ENCODE assay signal across 10 cellular contexts in genomic region chr3:57077630-57078365, GRCh38. TPM values are rescaled to one million over a fixed set of nuclear protein-coding genes. Genes with fewer than 3 reads are reported as not detected.
DNase-seq lines count a peak whose midpoint lies in the region; ATAC-seq, FAIRE-seq and TF ChIP-seq lines count a peak whose summit lies in the region.
"Had no signal": no experiment of that assay in that cellular context is flagged by ENCODE, and none has a peak within 500 bp of the region (broad histone marks: within the 10 kb centered on the region; RNA-seq: fewer than 3 reads in every experiment).

No MANE protein-coding gene starts in this region.

- no peak overlapping the region for H3K9ac ChIP-seq in GM12878 (ENCODE audit: control insufficient read depth, insufficient read depth, low read length)

- WGBS in GM12878 (ENCODE audit: insufficient coverage, insufficient replicate concordance, low lambda C conversion rate, missing lambda C conversion rate) = 28% methylated on average over 11 of the region's 11 CpGs
- WGBS in thyroid gland, 2 donors = 40 to 48% methylated on average over 11 of the region's 11 CpGs

- no peak for TF ChIP-seq RAD21 in GM12878 (IDR thresholded peaks at IDR 0.05; ENCODE audit: insufficient read depth, low read depth, low read length)

- no peak overlapping the region for H3K27ac ChIP-seq in GM12878 (ENCODE audit: control insufficient read depth, insufficient read depth)
- peak overlapping the region in 1 of 3 donors; percentile 20 for H3K27ac ChIP-seq in thyroid gland

- intact Hi-C loops in GM12878 (cut with micrococcal nuclease; ENCODE audit: unreplicated experiment) (loop anchor here (5.0 to 10.0 kb wide), 2 partner anchors 80 to 273 kb away; partner anchors contain the start of gene ARHGEF3), thyroid gland (cut with DNase I) (loop anchor here (5.0 kb wide), 1 partner anchor 80 kb away; no protein-coding TSS in a partner anchor)

- peaks cover 6% of the 10 kb centered on the region for H3K4me1 Mint-ChIP-seq in activated T-cell treated with anti-CD3 and anti-CD28 coated beads, Interleukin-2, amount 50 U/mL, for 24 hours (ENCODE audit: low read depth)
- H3K4me1 Mint-ChIP-seq in memory B cell = peaks cover 12% of the 10 kb centered on the region

- POLR2A ChIA-PET in GM12878 (lab: Charles Lee) = interaction anchor here (0.7 kb wide), 1 partner anchor 8 kb away, joined by 3 read pairs; no protein-coding TSS in a partner anchor

- CTCF ChIA-PET in GM12878 (lab: Yijun Ruan, JAX) = interaction anchor here (0.8 to 3.9 kb wide), 11 partner anchors 9 to 81 kb away, joined by 3 to 22 read pairs (median 4); no protein-coding TSS in a partner anchor

- peak; percentile 75 for FAIRE-seq in GM12878 (lab: Jason Lieb, UNC)
- FAIRE-seq: D721Med had no signal

- H4K20me1 ChIP-seq in GM12878 (ENCODE audit: control insufficient read depth, insufficient read depth) = no peaks in the 10 kb centered on the region; the same call in 1 of the 2 replicates

- DNase-seq in activated T-cell treated with anti-CD3 and anti-CD28 coated beads, Interleukin-2, amount 50 U/mL, for 24 hours = no peak
- no peak for DNase-seq in activated T-cell treated with anti-CD3 and anti-CD28 coated beads, Interleukin-2, amount 50 U/mL, for 1 hour
- no peak for DNase-seq in GM12878 (ENCODE audit: low read depth, low spot score)
- DNase-seq in memory B cell (ENCODE audit: low spot score in 2 of 2) = no peak
- DNase-seq in thyroid gland = no peak
- no peak for DNase-seq in glomerular visceral epithelial cell (ENCODE audit: extremely low spot score)
- no peak for DNase-seq in activated naive CD4-positive, alpha-beta T cell treated with anti-CD3 and anti-CD28 coated beads, Interleukin-2, amount 50 U/mL, for 72 hours (ENCODE audit: low spot score in 2 of 2)

- H3K4me3 ChIP-seq in GM12878 = peak overlapping the region; percentile 65; the same call in 1 of the 2 replicates
- H3K4me3 ChIP-seq in thyroid gland (replicated peaks in 1 of 3) = peak overlapping the region; percentile 6 to 92 (median 81)

- no peaks in the 10 kb centered on the region for H3K9me3 ChIP-seq in GM12878 (replicated peaks; ENCODE audit: control insufficient read depth, insufficient read depth, low read length)
- no peaks in the 10 kb centered on the region for H3K9me3 ChIP-seq in thyroid gland

- peaks cover 3 to 16% of the 10 kb centered on the region in 2 experiments for H3K27me3 ChIP-seq in GM12878 (replicated peaks in 1 of 2; ENCODE audit: control insufficient read depth in 2 of 2, insufficient read depth in 2 of 2, low read length in 1 of 2)
- no peaks in the 10 kb centered on the region for H3K27me3 ChIP-seq in thyroid gland

- no peaks in the 10 kb centered on the region for H3K79me2 ChIP-seq in GM12878 (ENCODE audit: control insufficient read depth, insufficient read depth, low read length)

- no peaks in the 10 kb centered on the region for H3K36me3 ChIP-seq in GM12878 (ENCODE audit: control insufficient read depth in 2 of 2, insufficient read depth in 2 of 2, low read length in 1 of 2)
- H3K36me3 ChIP-seq in thyroid gland = no peaks in the 10 kb centered on the region

- peaks cover 70% of the 10 kb centered on the region for H3K27me3 Mint-ChIP-seq in activated T-cell treated with anti-CD3 and anti-CD28 coated beads, Interleukin-2, amount 50 U/mL, for 24 hours
- peaks cover 38% of the 10 kb centered on the region for H3K27me3 Mint-ChIP-seq in memory B cell

- peak overlapping the region; percentile 68 for H2AFZ ChIP-seq in GM12878 (ENCODE audit: control insufficient read depth, low read depth, low read length)

- TF ChIP-seq CTCF in GM12878 (IDR thresholded peaks at IDR 0.05 in 2 of 3, conservative IDR thresholded peaks at IDR 0.05 in 1 of 3; ENCODE audit: control insufficient read depth in 2 of 3, extremely low read depth in 1 of 3, insufficient read depth in 1 of 3, low read depth in 3 of 3, low read length in 3 of 3) = no peak
- no peak for TF ChIP-seq CTCF in thyroid gland (IDR thresholded peaks at IDR 0.05)

- SMC1A ChIA-PET in GM12878 (lab: Charles Lee; ENCODE audit: uncharacterized antibody, unreplicated experiment) = interaction anchor here (0.6 to 1.8 kb wide), 10 partner anchors 9 to 89 kb away, joined by 3 to 8 read pairs (median 4); no protein-coding TSS in a partner anchor

- H3K9me3 Mint-ChIP-seq in activated T-cell treated with anti-CD3 and anti-CD28 coated beads, Interleukin-2, amount 50 U/mL, for 24 hours = no peaks in the 10 kb centered on the region
- no peaks in the 10 kb centered on the region for H3K9me3 Mint-ChIP-seq in memory B cell
- H3K9me3 Mint-ChIP-seq in activated naive CD4-positive, alpha-beta T cell treated with anti-CD3 and anti-CD28 coated beads, Interleukin-2, amount 50 U/mL, for 72 hours = no peaks in the 10 kb centered on the region

- TSS peak; percentile 48 for BruUV-seq in GM12878 (replicated peaks; lab: Mats Ljungman, UMichigan)

- RAD21 ChIA-PET in GM12878 (lab: Charles Lee; ENCODE audit: unreplicated experiment) = interaction anchor here (0.6 to 1.6 kb wide), 7 partner anchors 11 to 90 kb away, joined by 3 to 6 read pairs (median 3); no protein-coding TSS in a partner anchor

- no peak for TF ChIP-seq POLR2A in GM12878 (IDR thresholded peaks at IDR 0.05; ENCODE audit: low read depth, low read length)
- TF ChIP-seq POLR2A in thyroid gland (IDR thresholded peaks at IDR 0.05) = no peak

- H3K4me2 ChIP-seq in GM12878 (ENCODE audit: control insufficient read depth, insufficient read depth) = peak overlapping the region; percentile 99

- in situ Hi-C loops in GM12878 (cut with MboI) = no loop called here

- peak; percentile 2; the same call in 2 of the 3 replicates for ATAC-seq in GM12878
- ATAC-seq in memory B cell (ENCODE audit: low read depth) = peak; percentile 23
- ATAC-seq in HG02970 (IDR thresholded peaks at IDR 0.05; ENCODE audit: low FRiP score, unreplicated experiment) = no peak
- no peak for ATAC-seq in activated naive CD4-positive, alpha-beta T cell treated with anti-CD3 and anti-CD28 coated beads, Interleukin-2, amount 50 U/mL, for 72 hours

- TF ChIP-seq EP300 in GM12878 (IDR thresholded peaks at IDR 0.05; ENCODE audit: borderline replicate concordance in 1 of 2, control insufficient read depth in 1 of 2, low read depth in 2 of 2, low read length in 2 of 2) = no peak

- peak overlapping the region; percentile 61 for H3K4me3 Mint-ChIP-seq in activated T-cell treated with anti-CD3 and anti-CD28 coated beads, Interleukin-2, amount 50 U/mL, for 24 hours
- peak overlapping the region; percentile 71 for H3K4me3 Mint-ChIP-seq in memory B cell

- H3K4me1 ChIP-seq in GM12878 (ENCODE audit: control insufficient read depth, insufficient read depth, low read length) = no peaks in the 10 kb centered on the region
- H3K4me1 ChIP-seq in thyroid gland = peaks cover 6 to 10% of the 10 kb centered on the region in 2 donors

- H3K27ac Mint-ChIP-seq in activated T-cell treated with anti-CD3 and anti-CD28 coated beads, Interleukin-2, amount 50 U/mL, for 24 hours = no peak overlapping the region
- no peak overlapping the region for H3K27ac Mint-ChIP-seq in memory B cell
- H3K27ac Mint-ChIP-seq in activated naive CD4-positive, alpha-beta T cell treated with anti-CD3 and anti-CD28 coated beads, Interleukin-2, amount 50 U/mL, for 72 hours = no peak overlapping the region

- H3K36me3 Mint-ChIP-seq in activated T-cell treated with anti-CD3 and anti-CD28 coated beads, Interleukin-2, amount 50 U/mL, for 24 hours (ENCODE audit: low read depth) = no peaks in the 10 kb centered on the region
- H3K36me3 Mint-ChIP-seq in memory B cell = no peaks in the 10 kb centered on the region
- H3K36me3 Mint-ChIP-seq in activated naive CD4-positive, alpha-beta T cell treated with anti-CD3 and anti-CD28 coated beads, Interleukin-2, amount 50 U/mL, for 72 hours = no peaks in the 10 kb centered on the region

TF ChIP-seq in GM12878, 131 proteins besides CTCF, POLR2A, EP300 and RAD21 (continues in another document):
- 0 out of 2 replicates have a peak, but pooled peaks have one; percentile 37 for TF ChIP-seq EZH2 (IDR thresholded peaks at IDR 0.05; ENCODE audit: borderline replicate concordance, control insufficient read depth, low read depth, low read length)

RNA-seq across cellular contexts. Expression of gene SPATA12, which starts 17.3 kb away (rescaled TPM):
- not detected in 2 replicates for total RNA-seq in GM12878 (2013; cell fraction: nucleolus; rRNA removed)
- 0.34 and 0.82 TPM in 2 replicates for total RNA-seq in GM12878 (2014; rRNA removed)
- 0.36 and 0.46 TPM in 2 replicates for total RNA-seq in GM12878 (2014; rRNA removed; fragmentation: Illumina TruSeq; extraction: Trizol)
- total RNA-seq in GM12878 (2021) = 0.29 and 0.38 TPM in 2 replicates
- polyA plus RNA-seq in GM12878 (2011; ENCODE audit: low read depth) = not detected
- 0.03 TPM in 1 of 2 replicates, not detected in the other for polyA plus RNA-seq in GM12878 (2011; rRNA removed)
- 0.02 TPM in 1 of 2 replicates, not detected in the other for polyA plus RNA-seq in GM12878 (2011; cell fraction: cytosol; rRNA removed)
- not detected in 2 replicates for polyA plus RNA-seq in GM12878 (2011; cell fraction: nucleus; rRNA removed)
- not detected in 2 replicates for polyA plus RNA-seq in GM12878 (2012)
- polyA plus RNA-seq in GM12878 (2014; fragmentation: Illumina TruSeq; extraction: Trizol) = 0.44 and 0.82 TPM in 2 replicates
- polyA plus RNA-seq in GM12878 (2014; fragmentation: Nextera tagmentation; extraction: Ambion mirVana) = under 1 TPM; 0.51 to 0.69 TPM
- polyA plus RNA-seq in GM12878 (2014; rRNA removed) = 0.61 and 0.70 TPM in 2 replicates
- polyA plus RNA-seq in GM12878 (2016; fragmentation: Nextera tagmentation; extraction: Ambion mirVana) = under 1 TPM; 0.25 to 0.32 TPM
- polyA minus RNA-seq in GM12878 (2011; rRNA and poly(A)+ RNA removed) = not detected in 2 replicates
- not detected in 2 replicates for polyA minus RNA-seq in GM12878 (2011; cell fraction: cytosol; rRNA and poly(A)+ RNA removed)
- polyA minus RNA-seq in GM12878 (2011; cell fraction: nucleus; rRNA and poly(A)+ RNA removed) = not detected in 2 replicates
- not detected for total RNA-seq in thyroid gland
- total RNA-seq in activated naive CD4-positive, alpha-beta T cell treated with anti-CD3 and anti-CD28 coated beads, Interleukin-2, amount 50 U/mL, for 72 hours = not detected
- total RNA-seq: T-helper 1 cell treated with Interleukin-12 subunit alpha and Interleukin-12 subunit beta and Interleukin-4 antibody, amounts not matched to agents 30 ng/mL and 1 ng/mL, for 36 hours had no signal

Comparison
In these comparisons a context has a peak if more than half of its experiments do, and no peak if none do; other contexts are left out.
1. ATAC-seq: peak in GM12878 (single experiment) and memory B cell (single experiment); none in HG02970 (single experiment) and activated naive CD4-positive, alpha-beta T cell treated with anti-CD3 and anti-CD28 coated beads, Interleukin-2, amount 50 U/mL, for 72 hours (0 of 2).